ENCODE assay signal across 20 cellular contexts in the genomic region with DNA sequence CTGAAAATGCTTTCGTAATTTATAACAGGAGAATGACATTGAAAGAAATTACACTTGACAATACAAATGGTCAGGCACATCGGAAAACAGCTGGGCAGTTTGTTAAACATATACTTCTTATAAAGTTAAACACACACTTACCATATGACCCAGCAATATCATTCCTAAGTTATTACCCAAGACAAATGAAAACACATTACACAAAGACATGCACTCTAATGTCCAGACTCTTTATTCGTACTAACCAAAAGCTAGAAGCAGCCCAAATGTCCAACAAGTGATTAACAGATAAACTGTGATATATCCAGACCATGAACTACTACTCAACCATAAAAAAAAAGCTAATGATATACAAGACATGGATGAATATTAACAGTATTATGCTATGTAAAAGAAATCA. TPM values are rescaled to one million over a fixed set of nuclear protein-coding genes. Genes with fewer than 3 reads are reported as not detected.
DNase-seq lines count a peak whose midpoint lies in the region; ATAC-seq and TF ChIP-seq lines count a peak whose summit lies in the region.
"Had no signal": no experiment of that assay in that cellular context is flagged by ENCODE, and none has a peak within 500 bp of the region (broad histone marks: within the 10 kb centered on the region; RNA-seq: fewer than 3 reads in every experiment).

No MANE protein-coding gene starts in this region.

- H2AK5ac ChIP-seq in neuronal stem cell (ENCODE audit: low read depth, low read length), result no peak overlapping the region

- H2BK12ac ChIP-seq in neuronal stem cell (ENCODE audit: low read length), result no peak overlapping the region

- dilution Hi-C loops in mammary epithelial cell (cut with HindIII; ENCODE audit: low sequenced_read_pairs), result no loop called here

- no peak overlapping the region for H3K4me3 Mint-ChIP-seq in MCF 10A (ENCODE audit: unreplicated experiment)
- H3K4me3 Mint-ChIP-seq in T-cell, result peak overlapping the region in 1 of 3 donors; percentile 31
- H3K4me3 Mint-ChIP-seq: activated B cell treated with CpG ODN at 0.5 μM for 24 hours; effector memory CD8-positive, alpha-beta T cell; neural progenitor cell; T-helper 1 cell treated with Interleukin-12 subunit alpha and Interleukin-12 subunit beta and Interleukin-4 antibody, amounts not matched to agents 30 μg/mL and 1 μg/mL, for 36 hours had no signal

- BruUV-seq in MCF 10A (replicated peaks; lab: Mats Ljungman, UMichigan) (no TSS peak), mammary epithelial cell (replicated peaks; lab: Mats Ljungman, UMichigan) (no TSS peak)

- H4K8ac ChIP-seq in neuronal stem cell (ENCODE audit: low read depth, low read length), result no peak overlapping the region

- H3K9me3 Mint-ChIP-seq in MCF 10A (ENCODE audit: unreplicated experiment) (no peaks in the 10 kb centered on the region), T-cell (peaks cover 0 to 2% (median 0%) of the 10 kb centered on the region in 3 donors)

- H3K4me2 ChIP-seq in mammary epithelial cell (ENCODE audit: insufficient read depth, low read depth, low read length) (no peak overlapping the region), smooth muscle cell (no peak overlapping the region), neuronal stem cell (ENCODE audit: insufficient read depth, low read length, poor library complexity, severe bottlenecking) (no peak overlapping the region)
- H3K4me2 ChIP-seq: neural progenitor cell had no signal

- no peak overlapping the region for H3K9ac ChIP-seq in mammary epithelial cell (ENCODE audit: insufficient read depth, low read length)
- no peak overlapping the region for H3K9ac ChIP-seq in smooth muscle cell (ENCODE audit: low read depth)
- no peak overlapping the region for H3K9ac ChIP-seq in neuronal stem cell (ENCODE audit: low read depth, low read length, poor library complexity)
- H3K9ac ChIP-seq: neural progenitor cell had no signal

- H4K20me1 ChIP-seq in mammary epithelial cell (ENCODE audit: insufficient read depth, low read length) (no peaks in the 10 kb centered on the region), smooth muscle cell (ENCODE audit: low read depth) (peaks cover 62% of the 10 kb centered on the region)

- H2AFZ ChIP-seq in mammary epithelial cell (ENCODE audit: low read depth, low read length) (no peak overlapping the region), smooth muscle cell (ENCODE audit: low read depth) (no peak overlapping the region), neuronal stem cell (ENCODE audit: low read length) (no peak overlapping the region)
- H2AFZ ChIP-seq: neural progenitor cell had no signal

- H3K79me1 ChIP-seq in neuronal stem cell (ENCODE audit: low read depth, low read length), result peaks cover 2% of the 10 kb centered on the region

- H3K79me2 ChIP-seq in mammary epithelial cell (ENCODE audit: insufficient read depth, low read length) (peaks cover 40% of the 10 kb centered on the region), smooth muscle cell (ENCODE audit: low read depth) (peaks cover 89% of the 10 kb centered on the region)

- no peaks in the 10 kb centered on the region for H3K9me3 ChIP-seq in mammary epithelial cell (replicated peaks; ENCODE audit: insufficient read depth, low read length)
- peaks cover 6% of the 10 kb centered on the region for H3K9me3 ChIP-seq in smooth muscle cell (replicated peaks; ENCODE audit: low read depth)
- peaks cover 6 to 10% of the 10 kb centered on the region in 2 donors for H3K9me3 ChIP-seq in ascending aorta
- H3K9me3 ChIP-seq in neuronal stem cell (replicated peaks in 1 of 2; ENCODE audit: control insufficient read depth in 2 of 2, insufficient read depth in 1 of 2, low read depth in 1 of 2, low read length in 2 of 2), result peaks cover 2 to 52% of the 10 kb centered on the region in 2 donors
- H3K9me3 ChIP-seq: Caco-2, sigmoid colon had no signal

- no peak overlapping the region for H3K14ac ChIP-seq in neuronal stem cell (ENCODE audit: low read length)

- H3K27ac ChIP-seq in mammary epithelial cell (ENCODE audit: insufficient read depth, low read depth, low read length) (no peak overlapping the region), smooth muscle cell (ENCODE audit: low read depth) (peak overlapping the region; percentile 33), ascending aorta (no peak overlapping the region), neuronal stem cell (replicated peaks; ENCODE audit: low read length) (no peak overlapping the region)
- H3K27ac ChIP-seq: cardiac muscle cell, neural progenitor cell had no signal

- H3K4me1 Mint-ChIP-seq in MCF 10A (ENCODE audit: insufficient read depth, unreplicated experiment) (peaks cover 13% of the 10 kb centered on the region), T-cell (peaks cover 64 to 80% (median 66%) of the 10 kb centered on the region in 3 donors)
- H3K4me1 Mint-ChIP-seq: neural progenitor cell had no signal

- POLR2A ChIA-PET in MCF 10A (lab: Yijun Ruan, JAX), result interaction anchor here (0.8 to 0.9 kb wide), 2 partner anchors 9 to 205 kb away, joined by 3 read pairs; no protein-coding TSS in a partner anchor
- POLR2A ChIA-PET in T-cell (lab: Charles Lee), result no interaction called here

- peaks cover 12% of the 10 kb centered on the region for H3F3A ChIP-seq in smooth muscle cell (ENCODE audit: low read depth)

- TF ChIP-seq CTCF in MCF 10A (IDR thresholded peaks at IDR 0.05; ENCODE audit: unreplicated experiment), result no peak
- TF ChIP-seq CTCF in mammary epithelial cell (conservative IDR thresholded peaks at IDR 0.05 in 1 of 2, IDR thresholded peaks at IDR 0.05 in 1 of 2; ENCODE audit: extremely low read depth in 1 of 2, insufficient read depth in 1 of 2, low read depth in 1 of 2, low read length in 2 of 2), result no peak
- no peak for TF ChIP-seq CTCF in fibroblast of mammary gland (conservative IDR thresholded peaks at IDR 0.05; ENCODE audit: control insufficient read depth, insufficient read depth, low read depth, low read length)
- no peak for TF ChIP-seq CTCF in smooth muscle cell (IDR thresholded peaks at IDR 0.05; ENCODE audit: borderline replicate concordance, insufficient read depth, poor library complexity, severe bottlenecking)
- no peak for TF ChIP-seq CTCF in ascending aorta (IDR thresholded peaks at IDR 0.05)

- H3K4me3 ChIP-seq in mammary epithelial cell (replicated peaks in 1 of 3; ENCODE audit: insufficient read depth in 1 of 3, low read depth in 2 of 3, low read length in 3 of 3), result no peak overlapping the region
- H3K4me3 ChIP-seq in fibroblast of mammary gland (ENCODE audit: control insufficient read depth, low read depth, low read length), result no peak overlapping the region
- no peak overlapping the region for H3K4me3 ChIP-seq in smooth muscle cell
- no peak overlapping the region for H3K4me3 ChIP-seq in ascending aorta
- no peak overlapping the region for H3K4me3 ChIP-seq in neuronal stem cell (ENCODE audit: low read length in 2 of 2)
- H3K4me3 ChIP-seq: cardiac muscle cell, neural progenitor cell, sigmoid colon, tibial nerve had no signal

- H2BK15ac ChIP-seq in neuronal stem cell (ENCODE audit: low read length), result no peak overlapping the region

- ATAC-seq in T-cell (replicated peaks in 1 of 4) (no peak), HG02642 (IDR thresholded peaks at IDR 0.05; ENCODE audit: poor library complexity, unreplicated experiment) (no peak)

- no peak overlapping the region for H3K23ac ChIP-seq in neuronal stem cell (ENCODE audit: low read depth, low read length, poor library complexity)

- H3K36me3 Mint-ChIP-seq in MCF 10A (ENCODE audit: insufficient read depth, unreplicated experiment), result peaks cover 1% of the 10 kb centered on the region
- peaks cover 12% of the 10 kb centered on the region for H3K36me3 Mint-ChIP-seq in T-cell

- H3K27me3 Mint-ChIP-seq in MCF 10A (ENCODE audit: insufficient read depth, unreplicated experiment) (peaks cover 10% of the 10 kb centered on the region), T-cell (no peaks in the 10 kb centered on the region)
- H3K27me3 Mint-ChIP-seq: activated B cell treated with CpG ODN at 0.5 μM for 24 hours; effector memory CD8-positive, alpha-beta T cell had no signal

- peak; percentile 36 for DNase-seq in MCF 10A (ENCODE audit: unreplicated experiment)
- no peak for DNase-seq in mammary epithelial cell
- no peak for DNase-seq in T-cell
- peak; percentile 51 for DNase-seq in fibroblast of mammary gland (ENCODE audit: low read depth)
- no peak for DNase-seq in smooth muscle cell (lab: John Stamatoyannopoulos, UW; ENCODE audit: unreplicated experiment)
- DNase-seq in ascending aorta (ENCODE audit: low spot score in 2 of 2), result no peak
- DNase-seq in neuronal stem cell (ENCODE audit: low spot score), result no peak
- DNase-seq: activated B cell treated with CpG ODN at 0.5 μM for 24 hours; activated effector memory CD4-positive, alpha-beta T cell treated with anti-CD3 and anti-CD28 coated beads, Interleukin-2, amount 50 U/mL, for 16 hours; Caco-2; effector memory CD8-positive, alpha-beta T cell; NCI-H1436; NCI-H2227 treated with DMSO at 0.1 percent for 48 hours; NK-92 treated with Interleukin-12 subunit alpha and Interleukin-12 subunit beta, amount 100 ng/mL, for 24 hours; sigmoid colon had no signal

- intact Hi-C loops in MCF 10A (cut with micrococcal nuclease) (no loop called here), mammary epithelial cell (cut with micrococcal nuclease) (no loop called here), ascending aorta (cut with DNase I) (no loop called here)

- in situ Hi-C loops in mammary epithelial cell (cut with MboI; ENCODE audit: low sequenced_read_pairs in 2 of 2), result no loop called here

- H3K27me3 ChIP-seq in mammary epithelial cell (ENCODE audit: insufficient read depth, low read length) (no peaks in the 10 kb centered on the region), smooth muscle cell (ENCODE audit: low read depth) (no peaks in the 10 kb centered on the region), ascending aorta (no peaks in the 10 kb centered on the region), neuronal stem cell (ENCODE audit: control insufficient read depth in 3 of 3, insufficient read depth in 3 of 3, low read depth in 1 of 3, low read length in 3 of 3) (no peaks in the 10 kb centered on the region)
- H3K27me3 ChIP-seq: cardiac muscle cell, neural progenitor cell, sigmoid colon, tibial nerve had no signal

- H3K27ac Mint-ChIP-seq in MCF 10A (ENCODE audit: low read depth, unreplicated experiment) (peak overlapping the region; percentile 47), T-cell (peak overlapping the region; percentile 50 to 89)
- H3K27ac Mint-ChIP-seq: activated B cell treated with CpG ODN at 0.5 μM for 24 hours; neural progenitor cell; T-helper 1 cell treated with Interleukin-12 subunit alpha and Interleukin-12 subunit beta and Interleukin-4 antibody, amounts not matched to agents 30 μg/mL and 1 μg/mL, for 36 hours had no signal

- no peak overlapping the region for H3K18ac ChIP-seq in neuronal stem cell (ENCODE audit: low read length)

- H3K4ac ChIP-seq in neuronal stem cell (ENCODE audit: low read length), result no peak overlapping the region

- H2BK120ac ChIP-seq in neuronal stem cell (ENCODE audit: low read depth, low read length), result no peak overlapping the region

- H3K36me3 ChIP-seq in mammary epithelial cell (ENCODE audit: insufficient read depth, low read length) (peaks cover 2% of the 10 kb centered on the region), smooth muscle cell (ENCODE audit: low read depth) (peaks cover 8% of the 10 kb centered on the region), ascending aorta (peaks cover 0 to 5% of the 10 kb centered on the region in 2 donors), neuronal stem cell (replicated peaks in 1 of 2; ENCODE audit: control insufficient read depth in 2 of 2, insufficient read depth in 2 of 2, low read length in 2 of 2) (peaks cover 0 to 49% of the 10 kb centered on the region in 2 donors)
- H3K36me3 ChIP-seq: cardiac muscle cell, sigmoid colon had no signal

- CTCF ChIA-PET in MCF 10A (lab: Yijun Ruan, JAX), result no interaction called here
- CTCF ChIA-PET in mammary epithelial cell (lab: Charles Lee; ENCODE audit: low non-redundant PET), result no interaction called here
- CTCF ChIA-PET in T-cell (lab: Charles Lee), result interaction anchor here in 1 of 2 donors (0.6 kb wide), 1 partner anchor 39 kb away, joined by 3 read pairs; no protein-coding TSS in a partner anchor

- H2BK5ac ChIP-seq in neuronal stem cell (ENCODE audit: low read length), result no peak overlapping the region

- 100% methylated on average over 3 of the region's 3 CpGs for WGBS in mammary epithelial cell (ENCODE audit: low coverage, missing lambda C conversion rate)
- WGBS in smooth muscle cell (ENCODE audit: low lambda C conversion rate), result 67% methylated on average over 3 of the region's 3 CpGs
- WGBS in neuronal stem cell (ENCODE audit: extremely low coverage in 2 of 2, insufficient read length in 2 of 2, insufficient replicate concordance in 1 of 2), 2 donors, result no CpG with 5 or more reads among the region's 3 CpGs

- H3K4me1 ChIP-seq in mammary epithelial cell (ENCODE audit: insufficient read depth, low read length), result peaks cover 10% of the 10 kb centered on the region
- no peaks in the 10 kb centered on the region for H3K4me1 ChIP-seq in smooth muscle cell (ENCODE audit: low read depth)
- peaks cover 0 to 16% of the 10 kb centered on the region in 2 donors for H3K4me1 ChIP-seq in ascending aorta
- peaks cover 2 to 5% of the 10 kb centered on the region in 2 donors for H3K4me1 ChIP-seq in neuronal stem cell (ENCODE audit: control insufficient read depth in 2 of 2, insufficient read depth in 1 of 2, low read depth in 1 of 2, low read length in 2 of 2)
- H3K4me1 ChIP-seq: Caco-2, neural progenitor cell had no signal

- no peak overlapping the region for H4K91ac ChIP-seq in neuronal stem cell (ENCODE audit: low read depth, low read length, poor library complexity)

RNA-seq across cellular contexts. Expression of a gene that starts 8.5 kb away (rescaled TPM):
- total RNA-seq in MCF 10A (2022) (31.9 and 35.0 TPM in 2 replicates), mammary epithelial cell (10 to 100 TPM in 1 of 2 donors, 1 to 10 TPM in 1; 9.3 to 16.2 TPM), T-cell (100 to 1,000 TPM in 4 of 5 donors, 10 to 100 TPM in 1; 94.5 to 124 (median 112) TPM), smooth muscle cell (32.3 and 41.1 TPM in 2 replicates), ascending aorta (38.0 TPM)
- polyA plus RNA-seq in mammary epithelial cell (11.2 TPM), smooth muscle cell (5.5 and 6.8 TPM in 2 replicates)
- 57.8 TPM for polyA minus RNA-seq in mammary epithelial cell
- 33.9 TPM for polyA plus RNA-seq in neuronal stem cell (2013, experiment 1 of 2)
- 33.7 TPM for polyA plus RNA-seq in neuronal stem cell (2013, experiment 2 of 2)

Comparison
In these comparisons a context has a peak if more than half of its experiments do, and no peak if none do; other contexts are left out.
1. DNase-seq: peak in MCF 10A (single experiment) and fibroblast of mammary gland (single experiment); none in mammary epithelial cell (single experiment), T-cell (0 of 34), smooth muscle cell (single experiment), ascending aorta (0 of 2) and neuronal stem cell (single experiment).